In genomic region chr4:150971901-150972300, GRCh38 we compare ENCODE assay signal across 25 cellular contexts. TPM values are rescaled to one million over a fixed set of nuclear protein-coding genes. Genes with fewer than 3 reads are reported as not detected.
DNase-seq lines count a peak whose midpoint lies in the region; ATAC-seq, FAIRE-seq and TF ChIP-seq lines count a peak whose summit lies in the region.
"Had no signal": no experiment of that assay in that cellular context is flagged by ENCODE, and none has a peak within 500 bp of the region (broad histone marks: within the 10 kb centered on the region; RNA-seq: fewer than 3 reads in every experiment).

No MANE protein-coding gene starts in this region.

- 0 out of 2 replicates have a peak overlapping the region, but pooled peaks have one; percentile 36 for H3K27ac ChIP-seq in DOHH2 (ENCODE audit: low read depth, low read length)
- no peak overlapping the region for H3K27ac ChIP-seq in GM12878 (ENCODE audit: control insufficient read depth, insufficient read depth)
- no peak overlapping the region for H3K27ac ChIP-seq in left ventricle myocardium inferior (replicated peaks)
- H3K27ac ChIP-seq: body of pancreas, epithelial cell of prostate, SJCRH30, upper lobe of left lung had no signal

- H3F3A ChIP-seq in DOHH2 (ENCODE audit: control insufficient read depth, insufficient read depth) = no peaks in the 10 kb centered on the region; the same call in 1 of the 2 replicates

- H4K20me1 ChIP-seq in DOHH2 (ENCODE audit: control insufficient read depth, insufficient read depth, low read depth, low read length) (0 out of 2 replicates have a peak, but pooled peaks cover 4% of the 10 kb centered on the region), GM12878 (ENCODE audit: control insufficient read depth, insufficient read depth) (no peaks in the 10 kb centered on the region)

- H3K27me3 ChIP-seq in DOHH2 (ENCODE audit: control insufficient read depth, low read length) (no peaks in the 10 kb centered on the region), GM12878 (replicated peaks in 1 of 2; ENCODE audit: control insufficient read depth in 2 of 2, insufficient read depth in 2 of 2, low read length in 1 of 2) (no peaks in the 10 kb centered on the region), left ventricle myocardium inferior (ENCODE audit: low read depth) (no peaks in the 10 kb centered on the region)
- H3K27me3 ChIP-seq: body of pancreas, SJCRH30, upper lobe of left lung had no signal

- peaks cover 32% of the 10 kb centered on the region for H3K4me1 ChIP-seq in DOHH2 (ENCODE audit: control insufficient read depth, low read length)
- peaks cover 29% of the 10 kb centered on the region for H3K4me1 ChIP-seq in GM12878 (ENCODE audit: control insufficient read depth, insufficient read depth, low read length)
- H3K4me1 ChIP-seq in left ventricle myocardium inferior = peaks cover 33% of the 10 kb centered on the region
- H3K4me1 ChIP-seq: SJCRH30 had no signal

- H3K4me3 ChIP-seq in DOHH2 (ENCODE audit: low read length) (no peak overlapping the region), LNCaP clone FGC (ENCODE audit: low read depth, low read length) (peak overlapping the region; percentile 13; the same call in 1 of the 2 replicates), GM12878 (no peak overlapping the region), left ventricle myocardium inferior (no peak overlapping the region)
- H3K4me3 ChIP-seq: body of pancreas, SJCRH30, smooth muscle cell, upper lobe of left lung had no signal

- H3K4me2 ChIP-seq in DOHH2 (ENCODE audit: low read length) = peak overlapping the region; percentile 53; the same call in 1 of the 2 replicates
- H3K4me2 ChIP-seq in GM12878 (ENCODE audit: control insufficient read depth, insufficient read depth) = no peak overlapping the region; the same call in 1 of the 2 replicates
- H3K4me2 ChIP-seq: smooth muscle cell had no signal

- no peak for TF ChIP-seq EP300 in GM12878 (IDR thresholded peaks at IDR 0.05; ENCODE audit: borderline replicate concordance in 1 of 2, control insufficient read depth in 1 of 2, low read depth in 2 of 2, low read length in 2 of 2)

- CTCF ChIA-PET in GM12878 (lab: Yijun Ruan, JAX) = interaction anchor here (0.7 to 2.7 kb wide), 7 partner anchors 9 to 674 kb away, joined by 3 to 48 read pairs (median 4); no protein-coding TSS in a partner anchor

- H3K36me3 ChIP-seq in DOHH2 (ENCODE audit: control insufficient read depth, low read length) = no peaks in the 10 kb centered on the region
- H3K36me3 ChIP-seq in GM12878 (ENCODE audit: control insufficient read depth in 2 of 2, insufficient read depth in 2 of 2, low read length in 1 of 2) = no peaks in the 10 kb centered on the region
- no peaks in the 10 kb centered on the region for H3K36me3 ChIP-seq in left ventricle myocardium inferior
- H3K36me3 ChIP-seq: SJCRH30, upper lobe of left lung had no signal

- peaks cover 90% of the 10 kb centered on the region for H3K79me2 ChIP-seq in DOHH2 (ENCODE audit: control insufficient read depth, low read length)
- H3K79me2 ChIP-seq in GM12878 (ENCODE audit: control insufficient read depth, insufficient read depth, low read length) = peaks cover 55% of the 10 kb centered on the region

- SMC1A ChIA-PET in GM12878 (lab: Charles Lee; ENCODE audit: uncharacterized antibody, unreplicated experiment) = interaction anchor here (0.6 to 6.3 kb wide), 13 partner anchors 10 to 1698 kb away, joined by 3 to 61 read pairs (median 3); no protein-coding TSS in a partner anchor

- H3K9me2 ChIP-seq in DOHH2 (replicated peaks; ENCODE audit: control insufficient read depth, low read length) = no peaks in the 10 kb centered on the region

- 0 out of 2 replicates have a peak, but pooled peaks have one; percentile 15 for TF ChIP-seq RAD21 in GM12878 (IDR thresholded peaks at IDR 0.05; ENCODE audit: insufficient read depth, low read depth, low read length)

- H2AFZ ChIP-seq in GM12878 (ENCODE audit: control insufficient read depth, low read depth, low read length) = no peak overlapping the region

- no peak for FAIRE-seq in GM12878 (lab: Jason Lieb, UNC)
- FAIRE-seq: HepG2 had no signal

- no TSS peak for BruUV-seq in GM12878 (replicated peaks; lab: Mats Ljungman, UMichigan)

- intact Hi-C loops in GM12878 (cut with micrococcal nuclease; ENCODE audit: unreplicated experiment) = no loop called here
- intact Hi-C loops in left ventricle myocardium inferior (cut with micrococcal nuclease) = no loop called here

- in situ Hi-C loops in GM12878 (cut with MboI) = no loop called here

- no peak for TF ChIP-seq CTCF in DOHH2 (IDR thresholded peaks at IDR 0.05; ENCODE audit: low read depth, low read length, poor library complexity, severe bottlenecking)
- no peak for TF ChIP-seq CTCF in LNCaP clone FGC (IDR thresholded peaks at IDR 0.05; ENCODE audit: control insufficient read depth, extremely low read depth, insufficient read depth)
- no peak; a peak in 2 of 6 replicates for TF ChIP-seq CTCF in GM12878 (IDR thresholded peaks at IDR 0.05 in 2 of 3, conservative IDR thresholded peaks at IDR 0.05 in 1 of 3; ENCODE audit: control insufficient read depth in 2 of 3, extremely low read depth in 1 of 3, insufficient read depth in 1 of 3, low read depth in 3 of 3, low read length in 3 of 3)
- TF ChIP-seq CTCF in left ventricle myocardium inferior (IDR thresholded peaks at IDR 0.05; ENCODE audit: borderline replicate concordance) = no peak

- H3K9ac ChIP-seq in GM12878 (ENCODE audit: control insufficient read depth, insufficient read depth, low read length) = no peak overlapping the region

- RAD21 ChIA-PET in GM12878 (lab: Charles Lee; ENCODE audit: unreplicated experiment) = interaction anchor here (0.9 to 3.7 kb wide), 7 partner anchors 11 to 105 kb away, joined by 3 to 22 read pairs (median 5); partner anchors contain the start of gene LRBA

- DNase-seq in LNCaP clone FGC (ENCODE audit: low read depth) (no peak), GM12878 (ENCODE audit: low read depth, low spot score) (no peak), lung microvascular endothelial cell (ENCODE audit: low read depth in 2 of 2) (peak; percentile 7 to 21), NCI-H526 treated with DMSO at 0.1 percent for 48 hours (lab: John Stamatoyannopoulos, UW) (no peak), left ventricle myocardium inferior (no peak), NCI-H146 treated with DMSO at 0.1 percent for 48 hours (lab: John Stamatoyannopoulos, UW; ENCODE audit: unreplicated experiment) (no peak)
- DNase-seq: activated CD8-positive, alpha-beta memory T cell treated with anti-CD3 and anti-CD28 coated beads, Interleukin-2, amount 10 ng/mL, durations not matched to agents 7 days and 5 days; activated T-cell treated with anti-CD3 and anti-CD28 coated beads, Interleukin-2, amount 50 U/mL, for 4 hours; body of pancreas; CD4-positive, alpha-beta memory T cell; effector CD8-positive, alpha-beta T cell; glutamatergic neuron; NCI-H2107; NCI-H345; right cardiac atrium; RPMI8226; stimulated activated naive CD4-positive, alpha-beta T cell; upper lobe of left lung had no signal

- ATAC-seq in GM12878 = no peak
- ATAC-seq: activated CD8-positive, alpha-beta memory T cell treated with anti-CD3 and anti-CD28 coated beads, Interleukin-2, amount 10 ng/mL, durations not matched to agents 7 days and 5 days; activated T-cell treated with anti-CD3 and anti-CD28 coated beads, Interleukin-2, amount 50 U/mL, for 4 hours; body of pancreas; HCT116; HepG2; left lobe of liver had no signal

- H3K9me3 ChIP-seq in DOHH2 (ENCODE audit: control insufficient read depth, insufficient read depth, low read length) (no peaks in the 10 kb centered on the region), GM12878 (replicated peaks; ENCODE audit: control insufficient read depth, insufficient read depth, low read length) (no peaks in the 10 kb centered on the region; the same call in 2 of the 3 replicates), left ventricle myocardium inferior (replicated peaks) (no peaks in the 10 kb centered on the region)
- H3K9me3 ChIP-seq: body of pancreas, SJCRH30, upper lobe of left lung had no signal

- POLR2A ChIA-PET in GM12878 (lab: Charles Lee) = interaction anchor here (1.1 to 2.1 kb wide), 3 partner anchors 10 to 32 kb away, joined by 3 to 11 read pairs (median 4); no protein-coding TSS in a partner anchor

- TF ChIP-seq POLR2A in GM12878 (IDR thresholded peaks at IDR 0.05; ENCODE audit: low read depth, low read length) = no peak

TF ChIP-seq in GM12878, 131 proteins besides CTCF, POLR2A, EP300 and RAD21 (continues in another document):
- TF ChIP-seq ZNF217 (IDR thresholded peaks at IDR 0.05) (no peak), NR2C2 (IDR thresholded peaks at IDR 0.05; ENCODE audit: borderline replicate concordance, control insufficient read depth, insufficient read length, low read depth) (no peak), SREBF2 (IDR thresholded peaks at IDR 0.05; ENCODE audit: low read length) (no peak), STAT1 (conservative IDR thresholded peaks at IDR 0.05) (no peak), ESRRA (IDR thresholded peaks at IDR 0.05; ENCODE audit: low read length) (no peak), EZH2 (IDR thresholded peaks at IDR 0.05; ENCODE audit: borderline replicate concordance, control insufficient read depth, low read depth, low read length) (no peak), ZBED1 (IDR thresholded peaks at IDR 0.05; ENCODE audit: borderline replicate concordance) (no peak), TBL1XR1 (IDR thresholded peaks at IDR 0.05; ENCODE audit: low read depth, low read length) (no peak), RELA (IDR thresholded peaks at IDR 0.05; ENCODE audit: borderline replicate concordance, partially characterized antibody) (no peak)

RNA-seq across cellular contexts. Expression of gene LRBA, which starts 43.2 kb away (rescaled TPM):
- 574 and 578 TPM in 2 replicates for total RNA-seq in GM12878 (2013; cell fraction: nucleolus; rRNA removed)
- total RNA-seq in GM12878 (2014; rRNA removed) = 75.5 and 89.8 TPM in 2 replicates
- total RNA-seq in GM12878 (2014; rRNA removed; fragmentation: Illumina TruSeq; extraction: Trizol) = 93.4 and 101 TPM in 2 replicates
- total RNA-seq in GM12878 (2021) = 70.6 and 72.7 TPM in 2 replicates
- 40.5 TPM for polyA plus RNA-seq in GM12878 (2011; ENCODE audit: low read depth)
- 74.6 and 82.6 TPM in 2 replicates for polyA plus RNA-seq in GM12878 (2011; rRNA removed)
- 71.9 and 79.6 TPM in 2 replicates for polyA plus RNA-seq in GM12878 (2011; cell fraction: cytosol; rRNA removed)
- polyA plus RNA-seq in GM12878 (2011; cell fraction: nucleus; rRNA removed) = 58.5 and 60.2 TPM in 2 replicates
- 39.6 and 45.7 TPM in 2 replicates for polyA plus RNA-seq in GM12878 (2012)
- polyA plus RNA-seq in GM12878 (2014; fragmentation: Illumina TruSeq; extraction: Trizol) = 74.4 and 98.9 TPM in 2 replicates
- 10 to 100 TPM; 20.3 to 22.0 TPM for polyA plus RNA-seq in GM12878 (2014; fragmentation: Nextera tagmentation; extraction: Ambion mirVana)
- 37.1 and 39.4 TPM in 2 replicates for polyA plus RNA-seq in GM12878 (2014; rRNA removed)
- 10 to 100 TPM; 24.8 to 29.4 TPM for polyA plus RNA-seq in GM12878 (2016; fragmentation: Nextera tagmentation; extraction: Ambion mirVana)
- 433 TPM in 2 replicates for polyA minus RNA-seq in GM12878 (2011; rRNA and poly(A)+ RNA removed)
- polyA minus RNA-seq in GM12878 (2011; cell fraction: cytosol; rRNA and poly(A)+ RNA removed) = 91.3 and 96.2 TPM in 2 replicates
- polyA minus RNA-seq in GM12878 (2011; cell fraction: nucleus; rRNA and poly(A)+ RNA removed) = 384 and 542 TPM in 2 replicates
- 31.0 and 37.9 TPM in 2 replicates for total RNA-seq in lung microvascular endothelial cell
- 19.1 TPM for total RNA-seq in left ventricle myocardium inferior

Comparison
In these comparisons a context has a peak if more than half of its experiments do, and no peak if none do; other contexts are left out.
1. DNase-seq: peak in lung microvascular endothelial cell (2 of 2); none in LNCaP clone FGC (single experiment), GM12878 (single experiment), NCI-H526 treated with DMSO at 0.1 percent for 48 hours (single experiment), left ventricle myocardium inferior (single experiment) and NCI-H146 treated with DMSO at 0.1 percent for 48 hours (single experiment).